1 cellular context compared by ENCODE assay signal in the genomic region with DNA sequence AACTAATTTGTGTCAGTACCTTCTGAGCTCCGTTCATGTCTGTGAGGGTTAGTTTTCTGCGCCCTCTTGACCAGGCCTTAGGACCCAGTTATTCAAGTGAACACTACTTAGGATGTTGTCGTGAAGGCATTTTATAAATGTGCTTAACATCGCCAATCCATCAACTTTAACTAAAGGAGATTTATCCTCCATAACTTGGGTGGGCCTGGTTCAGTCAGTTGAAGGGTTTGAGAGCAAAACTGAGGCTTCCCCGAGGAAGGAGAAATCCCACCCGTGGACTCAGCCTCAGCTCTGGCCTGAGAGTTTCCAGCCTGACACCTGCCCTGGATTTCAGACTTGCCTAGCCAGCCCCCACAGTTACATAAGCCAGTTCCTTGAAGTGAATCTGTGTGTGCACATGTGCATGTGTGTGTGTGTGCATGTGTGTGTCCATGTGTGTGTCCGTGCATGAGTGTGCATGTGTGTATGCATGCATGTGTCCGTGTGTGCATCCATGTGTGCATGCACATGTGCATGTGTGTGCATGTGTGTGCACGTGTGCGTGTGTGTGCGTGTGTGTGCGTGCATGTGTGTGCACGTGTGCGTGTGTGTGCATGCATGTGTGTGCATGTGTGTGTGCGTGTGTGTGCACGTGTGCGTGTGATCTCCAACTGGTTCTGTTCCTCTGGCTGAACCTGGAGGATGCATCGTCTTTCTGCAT.
TF ChIP-seq lines count a peak whose summit lies in the region.

No MANE protein-coding gene starts in this region.

TF ChIP-seq in GM23338, 12 proteins besides CTCF, POLR2A, EP300 and RAD21 (continued from another document):
- TF ChIP-seq, protein P1, sequence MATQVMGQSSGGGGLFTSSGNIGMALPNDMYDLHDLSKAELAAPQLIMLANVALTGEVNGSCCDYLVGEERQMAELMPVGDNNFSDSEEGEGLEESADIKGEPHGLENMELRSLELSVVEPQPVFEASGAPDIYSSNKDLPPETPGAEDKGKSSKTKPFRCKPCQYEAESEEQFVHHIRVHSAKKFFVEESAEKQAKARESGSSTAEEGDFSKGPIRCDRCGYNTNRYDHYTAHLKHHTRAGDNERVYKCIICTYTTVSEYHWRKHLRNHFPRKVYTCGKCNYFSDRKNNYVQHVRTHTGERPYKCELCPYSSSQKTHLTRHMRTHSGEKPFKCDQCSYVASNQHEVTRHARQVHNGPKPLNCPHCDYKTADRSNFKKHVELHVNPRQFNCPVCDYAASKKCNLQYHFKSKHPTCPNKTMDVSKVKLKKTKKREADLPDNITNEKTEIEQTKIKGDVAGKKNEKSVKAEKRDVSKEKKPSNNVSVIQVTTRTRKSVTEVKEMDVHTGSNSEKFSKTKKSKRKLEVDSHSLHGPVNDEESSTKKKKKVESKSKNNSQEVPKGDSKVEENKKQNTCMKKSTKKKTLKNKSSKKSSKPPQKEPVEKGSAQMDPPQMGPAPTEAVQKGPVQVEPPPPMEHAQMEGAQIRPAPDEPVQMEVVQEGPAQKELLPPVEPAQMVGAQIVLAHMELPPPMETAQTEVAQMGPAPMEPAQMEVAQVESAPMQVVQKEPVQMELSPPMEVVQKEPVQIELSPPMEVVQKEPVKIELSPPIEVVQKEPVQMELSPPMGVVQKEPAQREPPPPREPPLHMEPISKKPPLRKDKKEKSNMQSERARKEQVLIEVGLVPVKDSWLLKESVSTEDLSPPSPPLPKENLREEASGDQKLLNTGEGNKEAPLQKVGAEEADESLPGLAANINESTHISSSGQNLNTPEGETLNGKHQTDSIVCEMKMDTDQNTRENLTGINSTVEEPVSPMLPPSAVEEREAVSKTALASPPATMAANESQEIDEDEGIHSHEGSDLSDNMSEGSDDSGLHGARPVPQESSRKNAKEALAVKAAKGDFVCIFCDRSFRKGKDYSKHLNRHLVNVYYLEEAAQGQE (IDR thresholded peaks at IDR 0.05; ENCODE audit: unreplicated experiment) = no peak
TF ChIP-seq in GM23338: peak in this region for 0.
